ENCODE assay signal across 1 cellular context in the genomic region with DNA sequence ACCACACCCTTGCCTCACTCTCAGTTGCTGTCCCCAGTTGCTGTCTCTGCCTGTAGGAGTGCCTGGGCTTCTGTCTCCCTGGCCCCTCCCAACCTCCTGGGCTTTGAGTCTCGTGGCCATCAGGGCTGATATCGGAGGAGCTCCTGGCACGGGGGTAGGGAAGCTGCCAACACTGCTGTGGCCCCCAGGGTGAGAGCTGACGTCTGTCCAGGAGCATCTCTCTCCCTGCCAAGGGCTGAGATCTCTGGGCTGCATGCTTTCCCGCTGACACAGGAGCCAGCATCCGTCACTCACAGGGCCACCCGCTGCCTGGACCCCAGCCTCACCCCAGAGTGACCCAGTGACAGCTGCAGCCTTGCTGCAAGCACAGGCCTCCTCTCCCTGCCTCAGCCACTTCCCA.
TF ChIP-seq lines count a peak whose summit lies in the region.

No MANE protein-coding gene starts in this region.

TF ChIP-seq in H1, 55 proteins besides CTCF, POLR2A, EP300 and RAD21:
- TF ChIP-seq CBX5 (IDR thresholded peaks at IDR 0.05; ENCODE audit: low read depth, low read length) (no peak), CREB1 (IDR thresholded peaks at IDR 0.05) (no peak), ZNF274 (IDR thresholded peaks at IDR 0.05; ENCODE audit: borderline replicate concordance, extremely low read depth, low read length) (no peak)
